13 cellular contexts compared by ENCODE assay signal in genomic region chr2:171362396-171362795, GRCh38.
A peak's percentile ranks its signal among the peaks of the same experiment; 100 is the strongest.
DNase-seq lines count a peak whose midpoint lies in the region; ATAC-seq and FAIRE-seq lines count a peak whose summit lies in the region.
"Had no signal": no experiment of that assay in that cellular context is flagged by ENCODE, and none has a peak within 500 bp of the region (broad histone marks: within the 10 kb centered on the region; RNA-seq: fewer than 3 reads in every experiment).

No MANE protein-coding gene starts in this region.

- ATAC-seq in HG03175 (IDR thresholded peaks at IDR 0.05; ENCODE audit: unreplicated experiment), result no peak
- ATAC-seq: CD8-positive, alpha-beta T cell had no signal

- no peak for DNase-seq in RCC 7860 (ENCODE audit: low spot score)
- DNase-seq in NCI-H1105 (lab: John Stamatoyannopoulos, UW), result no peak
- no peak for DNase-seq in NCI-H2227 (lab: John Stamatoyannopoulos, UW; ENCODE audit: unreplicated experiment)
- DNase-seq in SIG-M5 (lab: John Stamatoyannopoulos, UW), result no peak
- DNase-seq: CD4-positive, CD25-positive, alpha-beta regulatory T cell; CD8-positive, alpha-beta T cell; DMS53; DMS79 treated with DMSO at 0.1 percent for 48 hours; GOT3 had no signal

- FAIRE-seq in G401.6 (lab: Jason Lieb, UNC) (peak; percentile 76), RCC 7860 (lab: Jason Lieb, UNC) (peak; percentile 26), endometrium (lab: Jason Lieb, UNC) (peak; percentile 15)
- FAIRE-seq: D721Med had no signal
